In genomic region chr1:201900476-201900875, GRCh38 we compare ENCODE assay signal across 26 cellular contexts. TPM values are rescaled to one million over a fixed set of nuclear protein-coding genes. Genes with fewer than 3 reads are reported as not detected.
A peak's percentile ranks its signal among the peaks of the same experiment; 100 is the strongest.
DNase-seq lines count a peak whose midpoint lies in the region; ATAC-seq and TF ChIP-seq lines count a peak whose summit lies in the region.
"Had no signal": no experiment of that assay in that cellular context is flagged by ENCODE, and none has a peak within 500 bp of the region (broad histone marks: within the 10 kb centered on the region; RNA-seq: fewer than 3 reads in every experiment).

No MANE protein-coding gene starts in this region.

- intact Hi-C loops in spleen (cut with DNase I; ENCODE audit: low total_unique reads) = no loop called here
- intact Hi-C loops in aorta (cut with DNase I) = no loop called here

- H3K4me1 ChIP-seq in gastroesophageal sphincter (peaks cover 29 to 99% (median 60%) of the 10 kb centered on the region in 3 donors), spleen (peaks cover 0 to 16% (median 4%) of the 10 kb centered on the region in 6 donors), aorta (ENCODE audit: control insufficient read depth in 1 of 2, insufficient read depth in 2 of 2, low read length in 2 of 2) (peaks cover 3 to 6% of the 10 kb centered on the region in 2 donors), BE2C (no peaks in the 10 kb centered on the region)

- TF ChIP-seq EP300 in gastroesophageal sphincter (IDR thresholded peaks at IDR 0.05) = no peak

- ATAC-seq in stimulated activated naive CD8-positive, alpha-beta T cell treated with anti-CD3 and anti-CD28 coated beads, Interleukin-15, amount 100 ng/mL, for 72 hours = no peak
- no peak for ATAC-seq in stimulated activated naive CD8-positive, alpha-beta T cell treated with anti-CD3 and anti-CD28 coated beads, Interleukin-15, Interleukin-2, amounts not matched to agents 100 U/mL and 50 U/mL, for 24 hours
- no peak for ATAC-seq in gastroesophageal sphincter
- no peak for ATAC-seq in aorta (ENCODE audit: low FRiP score)
- ATAC-seq in GM21423 (IDR thresholded peaks at IDR 0.05; ENCODE audit: unreplicated experiment) = no peak
- ATAC-seq: GM12878; GM23338; naive thymus-derived CD8-positive, alpha-beta T cell had no signal

- H3K4me3 ChIP-seq in gastroesophageal sphincter = no peak overlapping the region
- H3K4me3 ChIP-seq in spleen = no peak overlapping the region
- H3K4me3 ChIP-seq in aorta (ENCODE audit: low read length in 2 of 2) = no peak overlapping the region
- H3K4me3 ChIP-seq in BE2C (ENCODE audit: low read depth, low read length) = no peak overlapping the region
- H3K4me3 ChIP-seq: GM12878, GM23338, left ventricle myocardium inferior, SK-N-MC had no signal

- H3K9me3 ChIP-seq in gastroesophageal sphincter (no peaks in the 10 kb centered on the region), spleen (no peaks in the 10 kb centered on the region), aorta (ENCODE audit: control insufficient read depth, low read length) (no peaks in the 10 kb centered on the region), BE2C (no peaks in the 10 kb centered on the region)
- H3K9me3 ChIP-seq: left ventricle myocardium inferior had no signal

- TF ChIP-seq CTCF in gastroesophageal sphincter (IDR thresholded peaks at IDR 0.05) (no peak), spleen (IDR thresholded peaks at IDR 0.05 in 8 of 11, conservative IDR thresholded peaks at IDR 0.05 in 3 of 11) (no peak), BE2C (IDR thresholded peaks at IDR 0.05; ENCODE audit: low read depth, low read length) (no peak)

- no peaks in the 10 kb centered on the region for H3K27me3 ChIP-seq in gastroesophageal sphincter
- H3K27me3 ChIP-seq in spleen (replicated peaks in 1 of 7) = no peaks in the 10 kb centered on the region
- H3K27me3 ChIP-seq in aorta (ENCODE audit: control insufficient read depth in 1 of 2, insufficient read depth in 2 of 2, low read length in 1 of 2) = no peaks in the 10 kb centered on the region
- no peaks in the 10 kb centered on the region for H3K27me3 ChIP-seq in BE2C

- peaks cover 14% of the 10 kb centered on the region for H3K4me1 Mint-ChIP-seq in stimulated activated naive CD8-positive, alpha-beta T cell treated with anti-CD3 and anti-CD28 coated beads, Interleukin-15, amount 100 ng/mL, for 72 hours

- TF ChIP-seq POLR2A in gastroesophageal sphincter (IDR thresholded peaks at IDR 0.05) (no peak), spleen (IDR thresholded peaks at IDR 0.05) (no peak)

- peak overlapping the region; percentile 7 to 13 for H3K27ac Mint-ChIP-seq in stimulated activated naive CD8-positive, alpha-beta T cell treated with anti-CD3 and anti-CD28 coated beads, Interleukin-15, amount 100 ng/mL, for 72 hours
- H3K27ac Mint-ChIP-seq: activated CD4-positive, alpha-beta T cell treated with anti-CD3 and anti-CD28 coated beads, Interleukin-2, amount 10 ng/mL, durations not matched to agents 24 days and 14 days; activated T-cell treated with anti-CD3 and anti-CD28 coated beads, Interleukin-2, amount 50 U/mL, for 24 hours; CD4-positive, alpha-beta T cell; endodermal cell; GM23338; mesothelial cell of epicardium had no signal

- H3K27ac ChIP-seq in gastroesophageal sphincter (peak overlapping the region; percentile 88 to 95 (median 92)), spleen (no peak overlapping the region), aorta (ENCODE audit: low read depth in 1 of 2, low read length in 2 of 2) (peak overlapping the region; percentile 81 to 86)
- H3K27ac ChIP-seq: left ventricle myocardium inferior, SK-N-MC, WERI-Rb-1 had no signal

- no peak for DNase-seq in stimulated activated naive CD8-positive, alpha-beta T cell treated with anti-CD3 and anti-CD28 coated beads, Interleukin-15, amount 100 ng/mL, for 72 hours
- DNase-seq in stimulated activated naive CD8-positive, alpha-beta T cell treated with anti-CD3 and anti-CD28 coated beads, Interleukin-15, Interleukin-2, amounts not matched to agents 100 U/mL and 50 U/mL, for 24 hours = no peak
- DNase-seq in spleen (peak; percentile 27), aorta (peak in 1 of 2 donors; percentile 69), BE2C (no peak), activated gamma-delta T cell (lab: John Stamatoyannopoulos, UW) (no peak)
- DNase-seq: activated CD4-positive, alpha-beta T cell treated with anti-CD3 and anti-CD28 coated beads, Interleukin-2, amount 10 ng/mL, durations not matched to agents 24 days and 14 days; activated gamma-delta T cell treated with Interleukin-2 at 50 U/mL for 16 hours; activated T-cell treated with anti-CD3 and anti-CD28 coated beads, Interleukin-2, amount 50 U/mL, for 24 hours; CD4-positive, alpha-beta T cell; cortex of kidney; endodermal cell; Kasumi-1; left ventricle myocardium inferior; MV-4-11; naive thymus-derived CD8-positive, alpha-beta T cell; OCI-M1; WERI-Rb-1 had no signal

- H3K9me3 Mint-ChIP-seq in stimulated activated naive CD8-positive, alpha-beta T cell treated with anti-CD3 and anti-CD28 coated beads, Interleukin-15, amount 100 ng/mL, for 72 hours = no peaks in the 10 kb centered on the region
- H3K9me3 Mint-ChIP-seq: activated CD4-positive, alpha-beta T cell treated with anti-CD3 and anti-CD28 coated beads, Interleukin-2, amount 10 ng/mL, durations not matched to agents 24 days and 14 days; activated T-cell treated with anti-CD3 and anti-CD28 coated beads, Interleukin-2, amount 50 U/mL, for 24 hours; CD4-positive, alpha-beta T cell; endodermal cell; GM23338; mesothelial cell of epicardium; naive thymus-derived CD8-positive, alpha-beta T cell had no signal

- 30 to 35% methylated on average over 4 of the region's 5 CpGs for WGBS in gastroesophageal sphincter (ENCODE audit: low coverage in 1 of 2), 2 donors
- WGBS in spleen, 5 donors = 72 to 84% (median 76%) methylated on average over 5 of the region's 5 CpGs
- 4 to 6% methylated on average over 5 of the region's 5 CpGs for whole genome bisulfite sequencing in aorta, 2 donors

- no peak overlapping the region for H3K4me3 Mint-ChIP-seq in stimulated activated naive CD8-positive, alpha-beta T cell treated with anti-CD3 and anti-CD28 coated beads, Interleukin-15, amount 100 ng/mL, for 72 hours
- H3K4me3 Mint-ChIP-seq: activated CD4-positive, alpha-beta T cell treated with anti-CD3 and anti-CD28 coated beads, Interleukin-2, amount 10 ng/mL, durations not matched to agents 24 days and 14 days; activated T-cell treated with anti-CD3 and anti-CD28 coated beads, Interleukin-2, amount 50 U/mL, for 24 hours; CD4-positive, alpha-beta T cell; endodermal cell; GM23338; mesothelial cell of epicardium; naive thymus-derived CD8-positive, alpha-beta T cell had no signal

- peaks cover 13% of the 10 kb centered on the region for H3K27me3 Mint-ChIP-seq in stimulated activated naive CD8-positive, alpha-beta T cell treated with anti-CD3 and anti-CD28 coated beads, Interleukin-15, amount 100 ng/mL, for 72 hours
- H3K27me3 Mint-ChIP-seq: activated T-cell treated with anti-CD3 and anti-CD28 coated beads, Interleukin-2, amount 50 U/mL, for 24 hours had no signal

- H3K36me3 ChIP-seq in gastroesophageal sphincter (peaks cover 0 to 40% of the 10 kb centered on the region in 2 donors), spleen (peaks cover 0 to 10% (median 0%) of the 10 kb centered on the region in 6 donors), aorta (ENCODE audit: control insufficient read depth in 1 of 2, insufficient read depth in 2 of 2, low read length in 1 of 2) (peaks cover 5 to 12% of the 10 kb centered on the region in 2 donors), BE2C (no peaks in the 10 kb centered on the region)
- H3K36me3 ChIP-seq: left ventricle myocardium inferior had no signal

RNA-seq across cellular contexts. Expression of gene SHISA4, which starts 11.8 kb away (rescaled TPM):
- total RNA-seq in gastroesophageal sphincter (10 to 100 TPM; 18.9 to 35.8 (median 29.3) TPM), spleen (10 to 100 TPM in 1 of 7 donors, 1 to 10 TPM in 6; 4.8 to 13.3 (median 8.0) TPM), aorta (10 to 100 TPM; 30.6 to 39.9 TPM)
- polyA plus RNA-seq in spleen (1 to 10 TPM; 3.2 to 4.3 (median 3.9) TPM), aorta (10 to 100 TPM; 76.1 to 93.1 TPM)
- polyA plus RNA-seq in BE2C (2012; ENCODE audit: insufficient read depth, insufficient read length, low read depth) = 3.2 TPM
- total RNA-seq: GM12878 had no signal
- polyA plus RNA-seq: naive thymus-derived CD8-positive, alpha-beta T cell had no signal

RNA-seq across cellular contexts. Expression of gene LMOD1, which starts 45.9 kb away (rescaled TPM):
- total RNA-seq in gastroesophageal sphincter (1,000 to 10,000 TPM; 1,267 to 1,570 (median 1,475) TPM), spleen (10 to 100 TPM; 10.2 to 21.0 (median 12.5) TPM), aorta (100 to 1,000 TPM; 347 to 469 TPM)
- polyA plus RNA-seq in spleen (10 to 100 TPM in 1 of 3 donors, 1 to 10 TPM in 2; 4.2 to 11.5 (median 7.6) TPM), aorta (100 to 1,000 TPM; 368 to 601 TPM)
- 0.40 TPM for polyA plus RNA-seq in BE2C (2012; ENCODE audit: insufficient read depth, insufficient read length, low read depth)
- total RNA-seq: activated CD4-positive, alpha-beta T cell treated with anti-CD3 and anti-CD28 coated beads, Interleukin-2, amount 10 ng/mL, durations not matched to agents 24 days and 14 days; activated CD8-positive, alpha-beta memory T cell treated with anti-CD3 and anti-CD28 coated beads for 36 hours; CD4-positive, alpha-beta T cell; naive thymus-derived CD8-positive, alpha-beta T cell; NCI-H460 had no signal
- polyA plus RNA-seq: GM12878; naive thymus-derived CD8-positive, alpha-beta T cell had no signal

RNA-seq across cellular contexts. Expression of gene TIMM17A, which starts 54.8 kb away (rescaled TPM):
- total RNA-seq in gastroesophageal sphincter = 10 to 100 TPM; 37.8 to 40.9 (median 38.5) TPM
- 10 to 100 TPM; 20.8 to 31.7 (median 28.1) TPM for total RNA-seq in spleen
- polyA plus RNA-seq in spleen = 10 to 100 TPM; 30.1 to 38.3 (median 30.6) TPM
- total RNA-seq in aorta = 10 to 100 TPM; 29.2 to 48.8 TPM
- polyA plus RNA-seq in aorta = 10 to 100 TPM; 34.4 to 77.4 TPM
- 172 TPM for polyA plus RNA-seq in BE2C (2012; ENCODE audit: insufficient read depth, insufficient read length, low read depth)

Comparison
In these comparisons a context has a peak if more than half of its experiments do, and no peak if none do; other contexts are left out.
1. H3K27ac ChIP-seq: peak in gastroesophageal sphincter (4 of 4) and aorta (2 of 2); none in spleen (0 of 8).
2. RNA of gene LMOD1, which starts 45.9 kb away (total RNA-seq): 1,267 to 1,570 TPM in gastroesophageal sphincter and 347 to 469 TPM in aorta; 10.2 to 21.0 TPM in spleen; every median in the first group is over 10 times any median in the second.